Comparison of ENCODE assay signal across 1 cellular context in genomic region chr9:99172129-99173091, GRCh38.
TF ChIP-seq lines count a peak whose summit lies in the region.

No MANE protein-coding gene starts in this region.

TF ChIP-seq in HepG2, 621 proteins besides CTCF, POLR2A, EP300 and RAD21 (continued from another document and continues in another):
- no peak for TF ChIP-seq HIC2 (CRISPR knock-in tag; IDR thresholded peaks at IDR 0.05; ENCODE audit: low read depth)
- TF ChIP-seq ISL2 (CRISPR knock-in tag; IDR thresholded peaks at IDR 0.05) = peak; percentile 90
- TF ChIP-seq ZNF441 (CRISPR knock-in tag; IDR thresholded peaks at IDR 0.05; ENCODE audit: borderline replicate concordance) = 0 out of 2 replicates have a peak, but pooled peaks have one; percentile 43
- TF ChIP-seq TAF1 (CRISPR knock-in tag; IDR thresholded peaks at IDR 0.05) = no peak
- TF ChIP-seq LCORL (IDR thresholded peaks at IDR 0.05) = no peak
- 0 out of 2 replicates have a peak, but pooled peaks have one; percentile 40 for TF ChIP-seq LCORL (CRISPR knock-in tag; IDR thresholded peaks at IDR 0.05)
- 0 out of 2 replicates have a peak, but pooled peaks have one; percentile 27 for TF ChIP-seq ZNF746 (CRISPR knock-in tag; IDR thresholded peaks at IDR 0.05)
- TF ChIP-seq GRHL1 (CRISPR knock-in tag; conservative IDR thresholded peaks at IDR 0.05) = no peak
- TF ChIP-seq ZNF180 (CRISPR knock-in tag; IDR thresholded peaks at IDR 0.05; ENCODE audit: borderline replicate concordance, low read depth) = no peak
- no peak for TF ChIP-seq ZBTB33 (CRISPR knock-in tag; IDR thresholded peaks at IDR 0.05)
- TF ChIP-seq CREB1 (IDR thresholded peaks at IDR 0.05) = no peak
- TF ChIP-seq CREB1 (CRISPR knock-in tag; IDR thresholded peaks at IDR 0.05) = peak; percentile 48; the same call in 1 of the 2 replicates
- no peak for TF ChIP-seq RNF219 (CRISPR knock-in tag; IDR thresholded peaks at IDR 0.05)
- TF ChIP-seq SNAPC2 (CRISPR knock-in tag; IDR thresholded peaks at IDR 0.05) = no peak
- TF ChIP-seq TRAFD1 (CRISPR knock-in tag; IDR thresholded peaks at IDR 0.05; ENCODE audit: borderline replicate concordance) = no peak
- TF ChIP-seq STAG1 (CRISPR knock-in tag; IDR thresholded peaks at IDR 0.05) = no peak
- TF ChIP-seq RFX1 (IDR thresholded peaks at IDR 0.05) = no peak
- peak; percentile 88 for TF ChIP-seq ARID5B (CRISPR knock-in tag; IDR thresholded peaks at IDR 0.05)
- no peak for TF ChIP-seq SOX6 (IDR thresholded peaks at IDR 0.05)
- TF ChIP-seq SOX6 (CRISPR knock-in tag; IDR thresholded peaks at IDR 0.05) = peak; percentile 88
- TF ChIP-seq SSRP1 (CRISPR knock-in tag; IDR thresholded peaks at IDR 0.05) = peak; percentile 72; the same call in 1 of the 2 replicates
- no peak for TF ChIP-seq ERF (CRISPR knock-in tag; IDR thresholded peaks at IDR 0.05)
- TF ChIP-seq ZNF17 (CRISPR knock-in tag; IDR thresholded peaks at IDR 0.05) = no peak
- no peak for TF ChIP-seq AKNA (CRISPR knock-in tag; IDR thresholded peaks at IDR 0.05; ENCODE audit: borderline replicate concordance)
- TF ChIP-seq ZNF691 (CRISPR knock-in tag; IDR thresholded peaks at IDR 0.05; ENCODE audit: borderline replicate concordance, low read depth) = no peak
- no peak for TF ChIP-seq NFYC (CRISPR knock-in tag; IDR thresholded peaks at IDR 0.05)
- TF ChIP-seq MAFF (IDR thresholded peaks at IDR 0.05; ENCODE audit: low read depth, low read length) = no peak
- no peak for TF ChIP-seq U2AF2 (IDR thresholded peaks at IDR 0.05; ENCODE audit: low read depth, low read length)
- TF ChIP-seq ZNF124 (CRISPR knock-in tag; IDR thresholded peaks at IDR 0.05) = no peak
- no peak for TF ChIP-seq JUND (CRISPR knock-in tag; IDR thresholded peaks at IDR 0.05)
- 0 out of 2 replicates have a peak, but pooled peaks have one; percentile 26 for TF ChIP-seq ARNT2 (CRISPR knock-in tag; IDR thresholded peaks at IDR 0.05; ENCODE audit: low read depth)
- no peak for TF ChIP-seq FOXK2 (IDR thresholded peaks at IDR 0.05)
- TF ChIP-seq ZNF44 (CRISPR knock-in tag; IDR thresholded peaks at IDR 0.05) = no peak
- no peak for TF ChIP-seq ZNF282 (IDR thresholded peaks at IDR 0.05; ENCODE audit: partially characterized antibody)
- TF ChIP-seq SMC3 (IDR thresholded peaks at IDR 0.05; ENCODE audit: low read length) = no peak
- no peak for TF ChIP-seq CSRNP2 (CRISPR knock-in tag; conservative IDR thresholded peaks at IDR 0.05; ENCODE audit: low read depth)
- TF ChIP-seq GMEB2 (CRISPR knock-in tag; IDR thresholded peaks at IDR 0.05; ENCODE audit: low read depth) = no peak
- peak; percentile 83; the same call in 1 of the 2 replicates for TF ChIP-seq SMAD3 (CRISPR knock-in tag; IDR thresholded peaks at IDR 0.05)
